18 cellular contexts compared by ENCODE assay signal in genomic region chr12:53425515-53426150, GRCh38. TPM values are rescaled to one million over a fixed set of nuclear protein-coding genes. Genes with fewer than 3 reads are reported as not detected.
"Had no signal": no experiment of that assay in that cellular context is flagged by ENCODE, and none has a peak within 500 bp of the region (broad histone marks: within the 10 kb centered on the region; RNA-seq: fewer than 3 reads in every experiment).

No MANE protein-coding gene starts in this region.

- H3K36me3 Mint-ChIP-seq: brain; natural killer cell treated with Interleukin-12 subunit alpha and Interleukin-12 subunit beta and Interleukin-15 and Interleukin-18, amount 100 ng/mL, for 72 hours had no signal

- ATAC-seq: effector memory CD8-positive, alpha-beta T cell; natural killer cell treated with Interleukin-12 subunit alpha and Interleukin-12 subunit beta and Interleukin-15 and Interleukin-18, amount 100 ng/mL, for 72 hours had no signal

- H3K4me3 Mint-ChIP-seq: activated B cell treated with CpG ODN at 0.5 μM for 24 hours; activated CD4-positive, alpha-beta T cell treated with anti-CD3 and anti-CD28 coated beads, Interleukin-2, amount 10 ng/mL, durations not matched to agents 7 days and 5 days; brain; effector memory CD8-positive, alpha-beta T cell; natural killer cell treated with Interleukin-12 subunit alpha and Interleukin-12 subunit beta and Interleukin-15 and Interleukin-18, amount 100 ng/mL, for 72 hours had no signal

- H3K27me3 ChIP-seq: stomach, thyroid gland had no signal

- H3K9me3 Mint-ChIP-seq: activated B cell treated with CpG ODN at 0.5 μM for 24 hours; activated CD4-positive, alpha-beta T cell treated with anti-CD3 and anti-CD28 coated beads, Interleukin-2, amount 10 ng/mL, durations not matched to agents 7 days and 5 days; brain; effector memory CD8-positive, alpha-beta T cell; natural killer cell treated with Interleukin-12 subunit alpha and Interleukin-12 subunit beta and Interleukin-15 and Interleukin-18, amount 100 ng/mL, for 72 hours had no signal

- H3K9me3 ChIP-seq: stomach, thyroid gland had no signal

- H3K27ac Mint-ChIP-seq: activated B cell treated with CpG ODN at 0.5 μM for 24 hours; activated CD4-positive, alpha-beta T cell treated with anti-CD3 and anti-CD28 coated beads, Interleukin-2, amount 10 ng/mL, durations not matched to agents 7 days and 5 days; effector memory CD8-positive, alpha-beta T cell; natural killer cell treated with Interleukin-12 subunit alpha and Interleukin-12 subunit beta and Interleukin-15 and Interleukin-18, amount 100 ng/mL, for 72 hours had no signal

- H3K27me3 Mint-ChIP-seq: activated B cell treated with CpG ODN at 0.5 μM for 24 hours; activated CD4-positive, alpha-beta T cell treated with anti-CD3 and anti-CD28 coated beads, Interleukin-2, amount 10 ng/mL, durations not matched to agents 7 days and 5 days; effector memory CD8-positive, alpha-beta T cell; natural killer cell treated with Interleukin-12 subunit alpha and Interleukin-12 subunit beta and Interleukin-15 and Interleukin-18, amount 100 ng/mL, for 72 hours had no signal

- DNase-seq: activated B cell treated with CpG ODN at 0.5 μM for 24 hours; activated CD4-positive, alpha-beta T cell treated with anti-CD3 and anti-CD28 coated beads, Interleukin-2, amount 10 ng/mL, durations not matched to agents 7 days and 5 days; activated naive CD4-positive, alpha-beta T cell treated with anti-CD3 and anti-CD28 coated beads, Interleukin-2, amount 50 U/mL, for 16 hours; activated T-cell treated with anti-CD3 and anti-CD28 coated beads, Interleukin-2, amount 50 U/mL, for 1 hour; effector memory CD8-positive, alpha-beta T cell; hippocampal formation; left cardiac atrium; stimulated activated CD4-positive, alpha-beta T cell treated with anti-CD3 and anti-CD28 coated beads, Interleukin-4, amount 100 ng/mL, for 4 hours; stomach; thyroid gland had no signal

- H3K27ac ChIP-seq: stomach, thyroid gland had no signal

- H3K4me3 ChIP-seq: stomach, thyroid gland had no signal

- H3K36me3 ChIP-seq: stomach, thyroid gland had no signal

RNA-seq across cellular contexts. Expression of gene AMHR2, which starts 2.0 kb away (rescaled TPM):
- total RNA-seq: activated B cell treated with CpG ODN at 0.5 μM for 24 hours; activated CD4-positive, alpha-beta T cell treated with anti-CD3 and anti-CD28 coated beads, Interleukin-2, amount 10 ng/mL, durations not matched to agents 7 days and 5 days; activated CD8-positive, alpha-beta memory T cell treated with anti-CD3 and anti-CD28 coated beads for 36 hours; epithelial cell of proximal tubule; lung microvascular endothelial cell; natural killer cell treated with Interleukin-12 subunit alpha and Interleukin-12 subunit beta and Interleukin-15 and Interleukin-18, amount 100 ng/mL, for 72 hours; osteoblast; renal cortical epithelial cell; stomach; T-helper 1 cell treated with Interleukin-12 subunit alpha and Interleukin-12 subunit beta and Interleukin-4 antibody, amounts not matched to agents 30 ng/mL and 1 ng/mL, for 36 hours had no signal
